ENCODE assay signal across 1 cellular context in genomic region chr17:50950002-50950877, GRCh38.
TF ChIP-seq lines count a peak whose summit lies in the region.

No MANE protein-coding gene starts in this region.

TF ChIP-seq in HepG2, 621 proteins besides CTCF, POLR2A, EP300 and RAD21 (continued from another document and continues in another):
- TF ChIP-seq ZNF362 (CRISPR knock-in tag; IDR thresholded peaks at IDR 0.05; ENCODE audit: borderline replicate concordance) (peak; percentile 71; the same call in 1 of the 2 replicates), POGK (CRISPR knock-in tag; conservative IDR thresholded peaks at IDR 0.05) (peak; percentile 82; the same call in 1 of the 2 replicates), PRDM15 (CRISPR knock-in tag; IDR thresholded peaks at IDR 0.05) (no peak), NRL (CRISPR knock-in tag; IDR thresholded peaks at IDR 0.05; ENCODE audit: borderline replicate concordance) (peak; percentile 93), ELK4 (CRISPR knock-in tag; IDR thresholded peaks at IDR 0.05; ENCODE audit: borderline replicate concordance) (no peak), ZNF274 (CRISPR knock-in tag; IDR thresholded peaks at IDR 0.05) (peak; percentile 97), DNMT3B (CRISPR knock-in tag; conservative IDR thresholded peaks at IDR 0.05) (no peak), SAP130 (CRISPR knock-in tag; IDR thresholded peaks at IDR 0.05; ENCODE audit: low read depth) (peak; percentile 67), ZNF646 (CRISPR knock-in tag; IDR thresholded peaks at IDR 0.05) (no peak), HOMEZ (CRISPR knock-in tag; IDR thresholded peaks at IDR 0.05; ENCODE audit: low read depth) (0 out of 2 replicates have a peak, but pooled peaks have one; percentile 48), ZNF839 (CRISPR knock-in tag; IDR thresholded peaks at IDR 0.05; ENCODE audit: borderline replicate concordance) (peak; percentile 88; the same call in 1 of the 2 replicates), MIER3 (CRISPR knock-in tag; IDR thresholded peaks at IDR 0.05; ENCODE audit: borderline replicate concordance) (peak; percentile 85), TIGD3 (CRISPR knock-in tag; IDR thresholded peaks at IDR 0.05; ENCODE audit: borderline replicate concordance) (no peak), SALL1 (CRISPR knock-in tag; IDR thresholded peaks at IDR 0.05) (peak; percentile 91), KAT7 (CRISPR knock-in tag; IDR thresholded peaks at IDR 0.05; ENCODE audit: borderline replicate concordance) (peak; percentile 74; the same call in 1 of the 2 replicates), ZZZ3 (CRISPR knock-in tag; IDR thresholded peaks at IDR 0.05; ENCODE audit: borderline replicate concordance) (0 out of 2 replicates have a peak, but pooled peaks have one; percentile 46), GTF3A (CRISPR knock-in tag; conservative IDR thresholded peaks at IDR 0.05) (peak; percentile 95; the same call in 1 of the 2 replicates), ZNF788 (CRISPR knock-in tag; IDR thresholded peaks at IDR 0.05; ENCODE audit: borderline replicate concordance) (peak; percentile 97; the same call in 1 of the 2 replicates), NAIF1 (CRISPR knock-in tag; IDR thresholded peaks at IDR 0.05; ENCODE audit: borderline replicate concordance) (no peak), TBX3 (IDR thresholded peaks at IDR 0.05; ENCODE audit: borderline replicate concordance) (no peak), ZNF44 (CRISPR knock-in tag; IDR thresholded peaks at IDR 0.05) (peak; percentile 95), ZNF629 (CRISPR knock-in tag; conservative IDR thresholded peaks at IDR 0.05) (no peak; the same call in 1 of the 2 replicates), NFE2L2 (IDR thresholded peaks at IDR 0.05; ENCODE audit: low read length) (no peak), PRDM4 (CRISPR knock-in tag; IDR thresholded peaks at IDR 0.05; ENCODE audit: borderline replicate concordance) (no peak), HINFP (CRISPR knock-in tag; IDR thresholded peaks at IDR 0.05; ENCODE audit: low read depth) (no peak), TCF7 (IDR thresholded peaks at IDR 0.05; ENCODE audit: low read depth) (no peak)
